Comparison of ENCODE assay signal across 16 cellular contexts in genomic region chr2:60499651-60500300, GRCh38. TPM values are rescaled to one million over a fixed set of nuclear protein-coding genes. Genes with fewer than 3 reads are reported as not detected.
DNase-seq lines count a peak whose midpoint lies in the region; FAIRE-seq and TF ChIP-seq lines count a peak whose summit lies in the region.
"Had no signal": no experiment of that assay in that cellular context is flagged by ENCODE, and none has a peak within 500 bp of the region (broad histone marks: within the 10 kb centered on the region; RNA-seq: fewer than 3 reads in every experiment).

No MANE protein-coding gene starts in this region.

- H3K23me2 ChIP-seq in H1 (ENCODE audit: low read depth, low read length) = no peaks in the 10 kb centered on the region

- H3K36me3 ChIP-seq in DOHH2 (ENCODE audit: control insufficient read depth, low read length) = peaks cover 99% of the 10 kb centered on the region
- H3K36me3 ChIP-seq in H1 (ENCODE audit: control insufficient read depth in 2 of 4, insufficient read depth in 4 of 4, low read length in 3 of 4) = peaks cover 0 to 10% (median under 1%) of the 10 kb centered on the region in 4 experiments; a peak in 2 of 8 replicates
- H3K36me3 ChIP-seq in spleen = peaks cover 0 to 15% (median 0%) of the 10 kb centered on the region in 6 donors
- H3K36me3 ChIP-seq: upper lobe of right lung had no signal

- H3K36me3 Mint-ChIP-seq in immature natural killer cell = no peaks in the 10 kb centered on the region
- no peaks in the 10 kb centered on the region for H3K36me3 Mint-ChIP-seq in activated CD4-positive, alpha-beta T cell treated with anti-CD3 and anti-CD28 coated beads, Interleukin-2, amount 10 ng/mL, durations not matched to agents 24 days and 14 days (ENCODE audit: low read depth)
- H3K36me3 Mint-ChIP-seq: activated naive CD4-positive, alpha-beta T cell treated with anti-CD3 and anti-CD28 coated beads, Interleukin-2, amount 50 U/mL, for 24 hours; CD4-positive, CD25-positive, alpha-beta regulatory T cell had no signal

- DNase-seq in NCI-H1694 treated with DMSO at 0.1 percent for 48 hours (lab: John Stamatoyannopoulos, UW) (peak; percentile 88), H1 (ENCODE audit: low read depth in 1 of 2, low spot score in 2 of 2) (no peak), spleen (peak; percentile 72), immature natural killer cell (no peak), H4 (ENCODE audit: low spot score) (no peak)
- no peak for DNase-seq in activated CD4-positive, alpha-beta T cell treated with anti-CD3 and anti-CD28 coated beads, Interleukin-2, amount 10 ng/mL, durations not matched to agents 24 days and 14 days
- DNase-seq: activated CD8-positive, alpha-beta memory T cell treated with anti-CD3 and anti-CD28 coated beads, Interleukin-2, amount 50 U/mL, for 48 hours; CD4-positive, CD25-positive, alpha-beta regulatory T cell; endodermal cell; NCI-H2081; stimulated activated CD4-positive, alpha-beta T cell treated with anti-CD3 and anti-CD28 coated beads, Interleukin-1b, Interleukin-23, amount 100 ng/mL, for 48 hours; stimulated activated CD8-positive, alpha-beta memory T cell treated with anti-CD3 and anti-CD28 coated beads, Interleukin-4, amount 100 ng/mL, for 48 hours; upper lobe of right lung had no signal

- no peak overlapping the region for H3K9ac ChIP-seq in H1 (replicated peaks in 1 of 4; ENCODE audit: extremely low read depth in 1 of 4, low read depth in 3 of 4, low read length in 3 of 4)

- H3K4me3 Mint-ChIP-seq in immature natural killer cell = no peak overlapping the region
- no peak overlapping the region for H3K4me3 Mint-ChIP-seq in activated CD4-positive, alpha-beta T cell treated with anti-CD3 and anti-CD28 coated beads, Interleukin-2, amount 10 ng/mL, durations not matched to agents 24 days and 14 days
- H3K4me3 Mint-ChIP-seq: activated naive CD4-positive, alpha-beta T cell treated with anti-CD3 and anti-CD28 coated beads, Interleukin-2, amount 50 U/mL, for 24 hours; CD4-positive, CD25-positive, alpha-beta regulatory T cell; endodermal cell had no signal

- no peaks in the 10 kb centered on the region for H3K9me2 ChIP-seq in DOHH2 (replicated peaks; ENCODE audit: control insufficient read depth, low read length)

- H3K56ac ChIP-seq in H1 (replicated peaks; ENCODE audit: insufficient read length, low read depth, low read length) = no peak overlapping the region

- H3K27ac Mint-ChIP-seq in immature natural killer cell = no peak overlapping the region
- no peak overlapping the region for H3K27ac Mint-ChIP-seq in activated CD4-positive, alpha-beta T cell treated with anti-CD3 and anti-CD28 coated beads, Interleukin-2, amount 10 ng/mL, durations not matched to agents 24 days and 14 days
- H3K27ac Mint-ChIP-seq: activated naive CD4-positive, alpha-beta T cell treated with anti-CD3 and anti-CD28 coated beads, Interleukin-2, amount 50 U/mL, for 24 hours; CD4-positive, CD25-positive, alpha-beta regulatory T cell; endodermal cell had no signal

- no peak overlapping the region for H2AFZ ChIP-seq in H1 (ENCODE audit: low read length)

- H2BK20ac ChIP-seq in H1 (ENCODE audit: low read length) = no peak overlapping the region

- H3K27me3 ChIP-seq in DOHH2 (ENCODE audit: control insufficient read depth, low read length) (no peaks in the 10 kb centered on the region), H1 (replicated peaks in 1 of 4; ENCODE audit: control insufficient read depth in 3 of 4, extremely low read depth in 1 of 4, insufficient read depth in 3 of 4, low read length in 3 of 4) (no peaks in the 10 kb centered on the region), spleen (replicated peaks in 1 of 7) (no peaks in the 10 kb centered on the region)
- H3K27me3 ChIP-seq: upper lobe of right lung had no signal

- H3K4me1 ChIP-seq in DOHH2 (ENCODE audit: control insufficient read depth, low read length) = peaks cover 97% of the 10 kb centered on the region
- H3K4me1 ChIP-seq in H1 (replicated peaks in 1 of 4; ENCODE audit: control insufficient read depth in 3 of 4, insufficient read depth in 4 of 4, low read length in 3 of 4) = peaks cover 4 to 15% (median 6%) of the 10 kb centered on the region in 4 experiments; a peak in 6 of 7 replicates
- H3K4me1 ChIP-seq in spleen = peaks cover 0 to 95% (median 45%) of the 10 kb centered on the region in 6 donors
- H3K4me1 ChIP-seq: upper lobe of right lung had no signal

- H3K27me3 Mint-ChIP-seq in immature natural killer cell (ENCODE audit: low read depth in 3 of 3) = peaks cover 3 to 6% (median 4%) of the 10 kb centered on the region in 3 donors
- H3K27me3 Mint-ChIP-seq in activated CD4-positive, alpha-beta T cell treated with anti-CD3 and anti-CD28 coated beads, Interleukin-2, amount 10 ng/mL, durations not matched to agents 24 days and 14 days = no peaks in the 10 kb centered on the region

- no peak overlapping the region for H2BK120ac ChIP-seq in H1 (replicated peaks; ENCODE audit: low read depth, low read length)

- peak overlapping the region; percentile 15; the same call in 1 of the 2 replicates for H3K27ac ChIP-seq in DOHH2 (ENCODE audit: low read depth, low read length)
- H3K27ac ChIP-seq in H1 (ENCODE audit: low read depth, low read length) = peak overlapping the region; percentile 33; the same call in 1 of the 2 replicates
- H3K27ac ChIP-seq in spleen = peak overlapping the region in 6 of 8 donors; percentile 32 to 77 (median 61)
- H3K27ac ChIP-seq: HL-60, upper lobe of right lung had no signal

- H3K79me2 ChIP-seq in DOHH2 (ENCODE audit: control insufficient read depth, low read length) = peaks cover 100% of the 10 kb centered on the region
- H3K79me2 ChIP-seq in H1 (ENCODE audit: control insufficient read depth in 1 of 2, insufficient read depth in 2 of 2, low read length in 2 of 2) = peaks cover 4 to 88% of the 10 kb centered on the region in 2 experiments

- H2AK5ac ChIP-seq in H1 (ENCODE audit: low read depth, low read length) = no peak overlapping the region

- no peaks in the 10 kb centered on the region for H3F3A ChIP-seq in DOHH2 (ENCODE audit: control insufficient read depth, insufficient read depth)

- no peaks in the 10 kb centered on the region for H3K4me1 Mint-ChIP-seq in immature natural killer cell
- H3K4me1 Mint-ChIP-seq in activated CD4-positive, alpha-beta T cell treated with anti-CD3 and anti-CD28 coated beads, Interleukin-2, amount 10 ng/mL, durations not matched to agents 24 days and 14 days = no peaks in the 10 kb centered on the region
- H3K4me1 Mint-ChIP-seq: activated naive CD4-positive, alpha-beta T cell treated with anti-CD3 and anti-CD28 coated beads, Interleukin-2, amount 50 U/mL, for 24 hours; CD4-positive, CD25-positive, alpha-beta regulatory T cell had no signal

- WGBS in H1 (ENCODE audit: extremely low coverage in 1 of 2, insufficient coverage in 1 of 2, insufficient read length in 1 of 2, insufficient replicate concordance in 2 of 2, low coverage in 1 of 2, low lambda C conversion rate in 2 of 2, missing lambda C conversion rate in 1 of 2), 2 experiments = 78% methylated on average over 9 of the region's 9 CpGs; no CpG with 5 or more reads in 1 of the 2 experiments
- 69 to 84% (median 76%) methylated on average over 9 of the region's 9 CpGs for WGBS in spleen, 5 donors

- TF ChIP-seq RAD21 in H1 (IDR thresholded peaks at IDR 0.05 in 1 of 2, conservative IDR thresholded peaks at IDR 0.05 in 1 of 2; ENCODE audit: low read depth in 2 of 2, low read length in 2 of 2) = no peak

- no peak for TF ChIP-seq EP300 in H1 (IDR thresholded peaks at IDR 0.05; ENCODE audit: borderline replicate concordance in 1 of 2, low read depth in 2 of 2, low read length in 2 of 2)

- H3K18ac ChIP-seq in H1 (ENCODE audit: extremely low read depth, low read length) = no peak overlapping the region

- intact Hi-C loops in spleen (cut with DNase I; ENCODE audit: low total_unique reads) = no loop called here
- intact Hi-C loops in activated CD4-positive, alpha-beta T cell treated with anti-CD3 and anti-CD28 coated beads, Interleukin-2, amount 10 ng/mL, durations not matched to agents 24 days and 14 days (cut with micrococcal nuclease) = no loop called here

- H4K5ac ChIP-seq in H1 (ENCODE audit: insufficient read length, low read depth, low read length) = no peak overlapping the region

- no peak overlapping the region for H2BK12ac ChIP-seq in H1 (ENCODE audit: low read depth, low read length)

- TF ChIP-seq CTCF in DOHH2 (IDR thresholded peaks at IDR 0.05; ENCODE audit: low read depth, low read length, poor library complexity, severe bottlenecking) (no peak), H1 (IDR thresholded peaks at IDR 0.05; ENCODE audit: control extremely low read depth in 1 of 3, insufficient read depth in 1 of 3, low read depth in 1 of 3, low read length in 3 of 3) (no peak), spleen (IDR thresholded peaks at IDR 0.05 in 8 of 11, conservative IDR thresholded peaks at IDR 0.05 in 3 of 11) (no peak)

- no peak overlapping the region for H4K91ac ChIP-seq in H1 (replicated peaks; ENCODE audit: insufficient read length, low read length)

- no peak overlapping the region for H3K23ac ChIP-seq in H1 (ENCODE audit: insufficient read length)

- POLR2A ChIA-PET in H1 (lab: Charles Lee; ENCODE audit: partially characterized antibody) = interaction anchor here (1.2 kb wide), 1 partner anchor 50 kb away, joined by 4 read pairs; no protein-coding TSS in a partner anchor

- H4K20me1 ChIP-seq in DOHH2 (ENCODE audit: control insufficient read depth, insufficient read depth, low read depth, low read length) = peaks cover 40% of the 10 kb centered on the region; the same call in 1 of the 2 replicates
- peaks cover 5 to 16% of the 10 kb centered on the region in 2 experiments for H4K20me1 ChIP-seq in H1 (replicated peaks in 1 of 2; ENCODE audit: control insufficient read depth in 1 of 2, insufficient read depth in 2 of 2, low read length in 2 of 2)

- H3K79me1 ChIP-seq in H1 (ENCODE audit: low read depth, low read length) = peaks cover 18% of the 10 kb centered on the region

- TF ChIP-seq POLR2A in H1 (IDR thresholded peaks at IDR 0.05; ENCODE audit: control extremely low read depth in 1 of 2, low read depth in 2 of 2, low read length in 2 of 2) (no peak), spleen (IDR thresholded peaks at IDR 0.05) (no peak)

- no peaks in the 10 kb centered on the region for H3K9me3 ChIP-seq in DOHH2 (ENCODE audit: control insufficient read depth, insufficient read depth, low read length)
- H3K9me3 ChIP-seq in H1 (ENCODE audit: insufficient read depth in 2 of 2, low read depth in 1 of 2, low read length in 1 of 2) = no peaks in the 10 kb centered on the region
- H3K9me3 ChIP-seq in spleen = no peaks in the 10 kb centered on the region
- H3K9me3 ChIP-seq: upper lobe of right lung had no signal

- H4K8ac ChIP-seq in H1 (ENCODE audit: extremely low read depth, insufficient read depth, low read length) = no peak overlapping the region

- no peak overlapping the region for H2BK5ac ChIP-seq in H1 (ENCODE audit: low read depth, low read length)

- H3K4me2 ChIP-seq in DOHH2 (ENCODE audit: low read length) (peak overlapping the region; percentile 9; the same call in 1 of the 2 replicates), H1 (ENCODE audit: insufficient read depth in 1 of 2, low read depth in 2 of 2, low read length in 2 of 2) (no peak overlapping the region)

- no peak overlapping the region for H3K4me3 ChIP-seq in DOHH2 (ENCODE audit: low read length)
- H3K4me3 ChIP-seq in H1 (ENCODE audit: extremely low read depth in 1 of 4, insufficient read depth in 2 of 4, low read depth in 3 of 4, low read length in 4 of 4) = no peak overlapping the region
- no peak overlapping the region for H3K4me3 ChIP-seq in spleen
- H3K4me3 ChIP-seq: upper lobe of right lung had no signal

- no peak overlapping the region for H2BK15ac ChIP-seq in H1 (ENCODE audit: low read length)

- FAIRE-seq in H1 (lab: Jason Lieb, UNC) = no peak

- H3K14ac ChIP-seq in H1 (ENCODE audit: insufficient read length) = no peak overlapping the region

- CTCF ChIA-PET in H1 (lab: Charles Lee; ENCODE audit: partially characterized antibody) = interaction anchor here (0.6 to 2.9 kb wide), 13 partner anchors 9 to 527 kb away, joined by 3 to 6 read pairs (median 3); no protein-coding TSS in a partner anchor

- H3K4ac ChIP-seq in H1 (replicated peaks; ENCODE audit: insufficient read length, low read depth, low read length) = no peak overlapping the region

- H3K9me3 Mint-ChIP-seq in immature natural killer cell = no peaks in the 10 kb centered on the region
- H3K9me3 Mint-ChIP-seq in activated CD4-positive, alpha-beta T cell treated with anti-CD3 and anti-CD28 coated beads, Interleukin-2, amount 10 ng/mL, durations not matched to agents 24 days and 14 days = no peaks in the 10 kb centered on the region
- H3K9me3 Mint-ChIP-seq: activated naive CD4-positive, alpha-beta T cell treated with anti-CD3 and anti-CD28 coated beads, Interleukin-2, amount 50 U/mL, for 24 hours; CD4-positive, CD25-positive, alpha-beta regulatory T cell; endodermal cell had no signal

RNA-seq across cellular contexts. Expression of gene BCL11A, which starts 53.7 kb away (rescaled TPM):
- total RNA-seq in H1 (2021; fragmentation: NEBNext Ultra II Directional; extraction: Animal tissue kit (Norgen Biotek cat#: 25700)) = 59.3 and 61.3 TPM in 2 replicates
- polyA plus RNA-seq in H1 (2011; rRNA removed) = 11.9 and 12.2 TPM in 2 replicates
- 12.9 TPM for polyA plus RNA-seq in H1 (2011; cell fraction: cytosol; rRNA removed)
- 22.4 TPM for polyA plus RNA-seq in H1 (2011; cell fraction: nucleus; rRNA removed)
- 23.1 to 35.1 TPM (median 27.2 TPM) in 4 replicates for polyA plus RNA-seq in H1 (2012, experiment 1 of 2)
- polyA plus RNA-seq in H1 (2012, experiment 2 of 2) = 25.7 TPM
- 28.0 TPM for polyA plus RNA-seq in H1 (2013, experiment 1 of 2)
- polyA plus RNA-seq in H1 (2013, experiment 2 of 2) = 29.7 TPM
- polyA minus RNA-seq in H1 (2011; rRNA and poly(A)+ RNA removed) = 38.6 and 49.0 TPM in 2 replicates
- polyA minus RNA-seq in H1 (2011; cell fraction: cytosol; rRNA and poly(A)+ RNA removed) = 30.3 TPM
- 83.2 TPM for polyA minus RNA-seq in H1 (2011; cell fraction: nucleus; rRNA and poly(A)+ RNA removed)
- total RNA-seq in spleen = 100 to 1,000 TPM in 3 of 7 donors, 10 to 100 TPM in 4; 65.9 to 121 (median 92.7) TPM
- polyA plus RNA-seq in spleen = 10 to 100 TPM; 41.1 to 61.6 (median 44.8) TPM
- under 1 TPM; 0.14 to 0.69 (median 0.29) TPM for polyA plus RNA-seq in immature natural killer cell
- 1.1 and 1.3 TPM in 2 replicates for total RNA-seq in H4 (2014; rRNA removed; shearing (Covaris generic))
- not detected in 2 replicates for total RNA-seq in activated CD4-positive, alpha-beta T cell treated with anti-CD3 and anti-CD28 coated beads, Interleukin-2, amount 10 ng/mL, durations not matched to agents 24 days and 14 days

Comparison
In these comparisons a context has a peak if more than half of its experiments do, and no peak if none do; other contexts are left out.
1. DNase-seq: peak in NCI-H1694 treated with DMSO at 0.1 percent for 48 hours (single experiment) and spleen (single experiment); none in H1 (0 of 2), immature natural killer cell (0 of 3), H4 (single experiment) and activated CD4-positive, alpha-beta T cell treated with anti-CD3 and anti-CD28 coated beads, Interleukin-2, amount 10 ng/mL, durations not matched to agents 24 days and 14 days (single experiment).
2. RNA of gene BCL11A, which starts 53.7 kb away (total RNA-seq): 65.9 to 121 TPM in spleen and 59.3 to 61.3 TPM in H1; 1.1 to 1.3 TPM in H4 and not detected in activated CD4-positive, alpha-beta T cell treated with anti-CD3 and anti-CD28 coated beads, Interleukin-2, amount 10 ng/mL, durations not matched to agents 24 days and 14 days; every median in the first group is over 10 times any median in the second.
3. Peak in every context shown above with its lines, with median percentiles within 50 percentile points of each other: H3K27ac ChIP-seq.